ENCODE assay signal across 8 cellular contexts in the genomic region with DNA sequence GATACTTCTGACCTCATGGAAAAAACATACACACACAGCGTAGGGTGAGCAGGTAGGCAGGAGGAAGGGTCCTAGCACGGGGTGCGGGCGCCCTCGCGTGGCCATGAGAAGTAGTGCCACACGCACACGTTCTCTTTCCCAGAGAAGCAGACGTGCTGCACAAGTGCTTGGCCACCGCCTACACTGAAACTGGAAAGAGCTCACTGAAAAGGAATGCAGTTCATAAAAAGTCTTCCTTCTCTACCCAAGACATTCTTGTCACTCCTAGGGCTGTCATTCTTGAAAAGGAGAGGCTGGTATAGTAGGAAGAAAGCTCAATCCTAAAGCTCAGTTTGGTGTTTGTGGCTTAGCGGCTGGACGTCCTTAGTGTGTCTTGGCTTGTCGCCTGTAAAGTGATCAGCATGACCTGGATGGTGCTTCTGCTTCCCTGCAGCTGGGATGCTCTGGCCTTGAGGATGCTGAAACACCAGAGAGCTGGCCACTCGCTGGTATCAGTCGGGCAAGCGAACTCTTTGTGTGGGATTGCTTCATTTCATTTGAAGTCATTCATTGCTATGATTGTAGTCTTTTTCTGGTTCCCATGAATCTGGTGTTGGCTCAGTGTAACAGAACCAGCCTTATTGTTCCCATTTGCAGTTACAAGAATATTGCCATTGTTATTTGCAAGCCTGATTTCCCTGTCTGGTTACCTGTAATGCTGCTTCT.
DNase-seq lines count a peak whose midpoint lies in the region; ATAC-seq, FAIRE-seq and TF ChIP-seq lines count a peak whose summit lies in the region.

No MANE protein-coding gene starts in this region.

- peak; percentile 97 for TF ChIP-seq CTCF in D721Med (IDR thresholded peaks at IDR 0.05; ENCODE audit: insufficient read depth, missing control alignments)

- H3K27ac Mint-ChIP-seq in activated naive CD8-positive, alpha-beta T cell treated with anti-CD3 and anti-CD28 coated beads, Interleukin-2, amount 50 U/mL, for 24 hours = no peak overlapping the region

- no peaks in the 10 kb centered on the region for H3K4me1 Mint-ChIP-seq in activated naive CD8-positive, alpha-beta T cell treated with anti-CD3 and anti-CD28 coated beads, Interleukin-2, amount 50 U/mL, for 24 hours

- TF ChIP-seq POLR2A in GM18505 (IDR thresholded peaks at IDR 0.05; ENCODE audit: borderline replicate concordance, extremely low read depth, insufficient read depth, insufficient read length) = no peak

- ATAC-seq in GM19023 (IDR thresholded peaks at IDR 0.05; ENCODE audit: unreplicated experiment) (peak; percentile 78), HG03095 (IDR thresholded peaks at IDR 0.05; ENCODE audit: unreplicated experiment) (peak; percentile 82), GM18505 (IDR thresholded peaks at IDR 0.05; ENCODE audit: unreplicated experiment) (no peak)
- no peak for ATAC-seq in activated naive CD8-positive, alpha-beta T cell treated with anti-CD3 and anti-CD28 coated beads, Interleukin-2, amount 50 U/mL, for 24 hours

- intact Hi-C loops in cardiac septum (cut with DNase I) = loop anchor here (5.0 kb wide), 3 partner anchors 427 to 752 kb away; no protein-coding TSS in a partner anchor

- DNase-seq in D721Med (ENCODE audit: insufficient read length, low spot score) = no peak
- peak; percentile 60 for DNase-seq in NCI-H69 (lab: John Stamatoyannopoulos, UW)
- peak; percentile 61 for DNase-seq in activated naive CD8-positive, alpha-beta T cell treated with anti-CD3 and anti-CD28 coated beads, Interleukin-2, amount 50 U/mL, for 24 hours
- peak; percentile 84 for DNase-seq in cardiac septum (ENCODE audit: low spot score)
- peak; percentile 89 for DNase-seq in retina

- no peak for FAIRE-seq in D721Med (lab: Jason Lieb, UNC)

- peaks cover 2% of the 10 kb centered on the region for H3K27me3 Mint-ChIP-seq in activated naive CD8-positive, alpha-beta T cell treated with anti-CD3 and anti-CD28 coated beads, Interleukin-2, amount 50 U/mL, for 24 hours

- H3K4me3 Mint-ChIP-seq in activated naive CD8-positive, alpha-beta T cell treated with anti-CD3 and anti-CD28 coated beads, Interleukin-2, amount 50 U/mL, for 24 hours = no peak overlapping the region

- no peaks in the 10 kb centered on the region for H3K9me3 Mint-ChIP-seq in activated naive CD8-positive, alpha-beta T cell treated with anti-CD3 and anti-CD28 coated beads, Interleukin-2, amount 50 U/mL, for 24 hours

- no peaks in the 10 kb centered on the region for H3K36me3 Mint-ChIP-seq in activated naive CD8-positive, alpha-beta T cell treated with anti-CD3 and anti-CD28 coated beads, Interleukin-2, amount 50 U/mL, for 24 hours (ENCODE audit: low read depth)

Comparison
In these comparisons a context has a peak if more than half of its experiments do, and no peak if none do; other contexts are left out.
1. ATAC-seq: peak in GM19023 (single experiment) and HG03095 (single experiment); none in activated naive CD8-positive, alpha-beta T cell treated with anti-CD3 and anti-CD28 coated beads, Interleukin-2, amount 50 U/mL, for 24 hours (single experiment) and GM18505 (single experiment).